ENCODE assay signal across 8 cellular contexts in genomic region chr4:80196259-80197131, GRCh38.
DNase-seq lines count a peak whose midpoint lies in the region; ATAC-seq lines count a peak whose summit lies in the region.

No MANE protein-coding gene starts in this region.

- H3K9me3 ChIP-seq in adipocyte (ENCODE audit: control insufficient read depth, low read length): no peaks in the 10 kb centered on the region

- peaks cover 12% of the 10 kb centered on the region for H3K4me1 ChIP-seq in adipocyte (ENCODE audit: control insufficient read depth, insufficient read depth, low read length)

- H3K4me3 Mint-ChIP-seq in stimulated activated naive CD8-positive, alpha-beta T cell treated with anti-CD3 and anti-CD28 coated beads, Interleukin-15, Interleukin-2, amounts not matched to agents 100 ng/mL and 50 ng/mL, for 24 hours: peak overlapping the region; percentile 78
- peak overlapping the region; percentile 74 for H3K4me3 Mint-ChIP-seq in memory B cell

- H3K36me3 Mint-ChIP-seq in stimulated activated naive CD8-positive, alpha-beta T cell treated with anti-CD3 and anti-CD28 coated beads, Interleukin-15, Interleukin-2, amounts not matched to agents 100 ng/mL and 50 ng/mL, for 24 hours (ENCODE audit: low read depth): peaks cover 21% of the 10 kb centered on the region
- peaks cover 32% of the 10 kb centered on the region for H3K36me3 Mint-ChIP-seq in memory B cell

- no peaks in the 10 kb centered on the region for H3K27me3 ChIP-seq in adipocyte (replicated peaks; ENCODE audit: control insufficient read depth, insufficient read depth, low read length)

- no peak for ATAC-seq in stimulated activated naive CD8-positive, alpha-beta T cell treated with anti-CD3 and anti-CD28 coated beads, Interleukin-15, Interleukin-2, amounts not matched to agents 100 U/mL and 50 U/mL, for 24 hours
- peak; percentile 57 for ATAC-seq in memory B cell (ENCODE audit: low read depth)
- no peak for ATAC-seq in GM21515 (IDR thresholded peaks at IDR 0.05; ENCODE audit: unreplicated experiment)

- H3K9me3 Mint-ChIP-seq in stimulated activated naive CD8-positive, alpha-beta T cell treated with anti-CD3 and anti-CD28 coated beads, Interleukin-15, Interleukin-2, amounts not matched to agents 100 ng/mL and 50 ng/mL, for 24 hours: no peaks in the 10 kb centered on the region
- H3K9me3 Mint-ChIP-seq in memory B cell: no peaks in the 10 kb centered on the region

- peaks cover 40% of the 10 kb centered on the region for H3K4me1 Mint-ChIP-seq in stimulated activated naive CD8-positive, alpha-beta T cell treated with anti-CD3 and anti-CD28 coated beads, Interleukin-15, Interleukin-2, amounts not matched to agents 100 ng/mL and 50 ng/mL, for 24 hours (ENCODE audit: low read depth)
- H3K4me1 Mint-ChIP-seq in memory B cell: peaks cover 33% of the 10 kb centered on the region

- peak overlapping the region; percentile 64 for H3K4me3 ChIP-seq in adipocyte (ENCODE audit: low read length)

- no peak for DNase-seq in stimulated activated naive CD8-positive, alpha-beta T cell treated with anti-CD3 and anti-CD28 coated beads, Interleukin-15, Interleukin-2, amounts not matched to agents 100 U/mL and 50 U/mL, for 24 hours
- DNase-seq in adipocyte (ENCODE audit: low read depth) (no peak), memory B cell (ENCODE audit: low spot score in 2 of 2) (peak in 1 of 2 donors; percentile 30), foreskin melanocyte (no peak), AML-193 (lab: John Stamatoyannopoulos, UW) (no peak)
- DNase-seq in stimulated activated CD4-positive, alpha-beta T cell treated with anti-CD3 and anti-CD28 coated beads, Interleukin-12 subunit alpha, Interleukin-12 subunit beta, amount 100 ng/mL, for 4 hours: no peak

- H3K9ac ChIP-seq in adipocyte (ENCODE audit: low read length): no peak overlapping the region

- peaks cover 64% of the 10 kb centered on the region for H3K27me3 Mint-ChIP-seq in stimulated activated naive CD8-positive, alpha-beta T cell treated with anti-CD3 and anti-CD28 coated beads, Interleukin-15, Interleukin-2, amounts not matched to agents 100 ng/mL and 50 ng/mL, for 24 hours
- H3K27me3 Mint-ChIP-seq in memory B cell: no peaks in the 10 kb centered on the region

- no peaks in the 10 kb centered on the region for H3K36me3 ChIP-seq in adipocyte (ENCODE audit: control insufficient read depth, insufficient read depth, low read length, severe bottlenecking)

- no peak overlapping the region for H3K27ac Mint-ChIP-seq in stimulated activated naive CD8-positive, alpha-beta T cell treated with anti-CD3 and anti-CD28 coated beads, Interleukin-15, Interleukin-2, amounts not matched to agents 100 ng/mL and 50 ng/mL, for 24 hours
- peak overlapping the region; percentile 43 for H3K27ac Mint-ChIP-seq in memory B cell
